15 cellular contexts compared by ENCODE assay signal in the genomic region with DNA sequence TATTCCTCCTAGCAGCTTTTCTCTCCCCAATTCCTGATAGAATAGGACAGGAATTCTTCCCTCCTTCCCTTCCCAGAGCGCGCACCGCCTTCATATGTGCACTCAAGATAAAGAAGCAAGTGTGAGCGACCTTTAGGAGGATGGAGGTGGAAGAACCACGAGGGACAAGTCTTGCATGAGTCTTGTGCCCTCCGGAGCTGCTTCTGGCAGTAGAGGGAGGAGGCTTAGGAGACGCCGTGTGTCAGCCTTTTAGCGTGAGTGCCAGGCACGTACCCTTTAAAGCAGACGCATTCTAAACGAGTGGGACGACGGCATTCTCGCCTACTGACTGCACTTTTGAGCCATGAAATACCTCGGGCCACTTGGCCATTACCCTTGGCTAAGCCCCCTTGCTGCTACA.
"Had no signal": no experiment of that assay in that cellular context is flagged by ENCODE, and none has a peak within 500 bp of the region (broad histone marks: within the 10 kb centered on the region; RNA-seq: fewer than 3 reads in every experiment).

No MANE protein-coding gene starts in this region.

- H3K36me3 ChIP-seq: uterus had no signal

- H3K4me1 ChIP-seq: uterus had no signal

- FAIRE-seq: kidney, small intestine had no signal

- H3K27me3 ChIP-seq: left lung, stomach, uterus had no signal

- H3K4me3 ChIP-seq: left lung, stomach, uterus had no signal

- H3K9me3 ChIP-seq: left lung, stomach, uterus had no signal

- DNase-seq: activated CD4-positive, alpha-beta T cell treated with anti-CD3 and anti-CD28 coated beads, Interleukin-2, amount 10 ng/mL, durations not matched to agents 24 days and 14 days; activated CD4-positive, CD25-positive, alpha-beta regulatory T cell; activated CD8-positive, alpha-beta T cell treated with anti-CD3 and anti-CD28 coated beads, Interleukin-2, amount 10 ng/mL, durations not matched to agents 7 days and 5 days; activated naive CD4-positive, alpha-beta T cell treated with anti-CD3 and anti-CD28 coated beads, Interleukin-2, amount 10 ng/mL, durations not matched to agents 7 days and 5 days; activated naive CD8-positive, alpha-beta T cell treated with anti-CD3 and anti-CD28 coated beads, Interleukin-2, amount 50 U/mL, for 24 hours; activated T-cell treated with anti-CD3 and anti-CD28 coated beads, Interleukin-2, amount 50 U/mL, for 24 hours; kidney; left lung; nephron progenitor cell; stimulated activated CD4-positive, alpha-beta T cell treated with anti-CD3 and anti-CD28 coated beads, Interleukin-15, amount 100 ng/mL, for 24 hours; stimulated activated CD4-positive, alpha-beta T cell treated with anti-CD3 and anti-CD28 coated beads, Interleukin-4, amount 100 ng/mL, for 1 hour; T1000 had no signal
